12 cellular contexts compared by ENCODE assay signal in the genomic region with DNA sequence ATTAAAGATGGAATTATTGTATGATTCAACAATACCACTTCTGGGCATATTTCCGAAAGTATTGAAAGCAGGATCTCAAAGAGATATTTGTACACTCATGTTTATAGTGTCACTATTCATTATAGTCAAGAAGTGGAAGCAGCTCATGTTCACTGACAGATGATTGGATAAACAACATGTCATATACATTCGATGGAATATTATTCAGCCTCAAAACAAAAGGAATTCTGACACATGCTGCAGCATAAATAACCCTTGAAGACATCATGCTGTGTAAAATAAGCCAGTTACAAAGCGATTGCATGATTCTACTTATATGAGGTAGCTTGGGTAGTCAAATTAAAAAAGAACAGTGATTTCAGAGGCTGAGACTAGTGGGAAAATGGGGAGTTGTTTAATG. TPM values are rescaled to one million over a fixed set of nuclear protein-coding genes. Genes with fewer than 3 reads are reported as not detected.
"Had no signal": no experiment of that assay in that cellular context is flagged by ENCODE, and none has a peak within 500 bp of the region (broad histone marks: within the 10 kb centered on the region; RNA-seq: fewer than 3 reads in every experiment).

No MANE protein-coding gene starts in this region.

- FAIRE-seq: H1, H54 had no signal

- H3K9ac ChIP-seq: GM23248 had no signal

- DNase-seq: GM23248, GOT3, H7, H9, HCEC 1CT, HFFc6 had no signal

- H3K4me3 ChIP-seq: GM23248, GM23338, HAP-1 had no signal

- ATAC-seq: GM23338, HCT116 had no signal

- H3K4me1 ChIP-seq: HAP-1 had no signal

- H3K36me3 ChIP-seq: HAP-1 had no signal

- H3K4me2 ChIP-seq: GM23338 had no signal

- H3K27ac ChIP-seq: GM23248 had no signal

- H2AFZ ChIP-seq: GM23248, GM23338 had no signal

RNA-seq across cellular contexts. Expression of a gene that starts 39.3 kb away (rescaled TPM):
- total RNA-seq: H4, HFFc6 had no signal
- polyA plus RNA-seq: GM23248 had no signal
